ENCODE assay signal across 1 cellular context in the genomic region with DNA sequence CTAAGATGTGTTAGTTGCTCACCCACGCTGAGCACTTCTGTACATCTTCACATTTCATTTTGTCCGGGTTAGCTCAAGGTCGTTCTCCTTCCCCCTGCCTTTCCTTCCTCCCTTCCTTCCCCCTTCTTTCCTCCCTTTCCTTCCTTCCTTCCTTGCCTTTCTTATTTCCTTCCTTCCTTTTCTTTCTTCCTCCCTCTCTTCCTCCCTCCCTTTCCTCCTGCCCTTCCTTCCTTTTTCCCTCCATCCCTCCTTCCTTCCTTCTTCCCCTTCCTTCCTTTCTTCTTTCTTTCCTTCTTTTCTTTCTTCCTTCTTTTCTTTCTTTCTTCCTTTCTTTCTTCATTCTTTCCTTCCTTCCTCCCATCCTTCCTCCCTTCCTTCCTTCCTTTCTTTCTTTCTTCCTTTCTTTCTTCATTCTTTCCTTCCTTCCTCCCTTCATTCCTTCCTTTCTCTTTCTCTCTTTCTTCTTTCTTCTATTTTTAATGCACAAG.
TF ChIP-seq lines count a peak whose summit lies in the region.

No MANE protein-coding gene starts in this region.

TF ChIP-seq in A549, 52 proteins besides CTCF, POLR2A, EP300 and RAD21 (continued from another document):
- TF ChIP-seq, protein P1, sequence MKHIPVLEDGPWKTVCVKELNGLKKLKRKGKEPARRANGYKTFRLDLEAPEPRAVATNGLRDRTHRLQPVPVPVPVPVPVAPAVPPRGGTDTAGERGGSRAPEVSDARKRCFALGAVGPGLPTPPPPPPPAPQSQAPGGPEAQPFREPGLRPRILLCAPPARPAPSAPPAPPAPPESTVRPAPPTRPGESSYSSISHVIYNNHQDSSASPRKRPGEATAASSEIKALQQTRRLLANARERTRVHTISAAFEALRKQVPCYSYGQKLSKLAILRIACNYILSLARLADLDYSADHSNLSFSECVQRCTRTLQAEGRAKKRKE (CRISPR knock-in tag; IDR thresholded peaks at IDR 0.05; ENCODE audit: low read depth) = no peak
- TF ChIP-seq SMC3 (IDR thresholded peaks at IDR 0.05) = no peak
- TF ChIP-seq, protein P2, sequence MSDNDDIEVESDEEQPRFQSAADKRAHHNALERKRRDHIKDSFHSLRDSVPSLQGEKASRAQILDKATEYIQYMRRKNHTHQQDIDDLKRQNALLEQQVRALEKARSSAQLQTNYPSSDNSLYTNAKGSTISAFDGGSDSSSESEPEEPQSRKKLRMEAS (IDR thresholded peaks at IDR 0.05) = no peak
